8 cellular contexts compared by ENCODE assay signal in the genomic region with DNA sequence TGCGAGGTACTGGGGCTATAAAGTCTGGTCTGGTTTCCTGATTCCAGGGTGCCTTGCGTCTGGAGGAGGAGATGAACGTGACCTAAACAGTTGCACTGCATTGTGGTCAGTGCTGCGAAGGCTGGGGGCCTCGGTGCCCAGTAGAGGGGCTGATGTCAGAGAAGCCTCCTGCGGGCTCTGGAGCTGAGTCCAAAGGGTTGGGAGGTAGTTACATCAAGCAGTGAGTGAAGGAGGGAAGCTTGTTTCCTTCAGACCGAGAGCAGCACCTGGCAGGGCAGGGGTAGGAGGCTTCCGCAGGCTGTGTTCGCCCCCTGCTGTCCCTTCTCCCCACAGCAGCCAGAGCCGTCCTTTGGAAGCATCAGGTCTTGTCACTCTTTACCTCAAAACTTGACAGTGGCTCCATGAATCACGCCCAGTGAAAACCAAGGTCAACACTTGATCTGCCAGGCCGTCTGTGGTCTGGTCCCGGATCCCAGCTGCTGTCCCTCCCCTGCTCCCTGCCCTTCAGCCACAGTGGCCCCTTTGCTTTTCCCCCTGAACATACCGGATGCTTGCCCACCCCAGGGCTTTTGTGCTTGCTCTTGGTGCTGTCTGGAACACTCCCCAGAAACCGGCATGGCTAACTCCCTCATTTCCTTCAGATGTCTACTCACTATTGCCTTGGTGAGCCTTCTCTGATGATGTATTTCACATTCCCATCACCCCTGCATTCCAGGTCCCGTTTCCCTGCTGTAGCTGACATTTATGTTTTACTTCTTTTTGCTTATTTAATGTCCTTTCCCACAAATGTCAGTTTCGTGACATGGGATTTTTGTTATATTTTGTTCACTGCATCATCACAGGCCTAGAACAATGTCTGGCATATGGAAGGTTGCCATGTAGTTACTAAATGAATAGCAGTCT. TPM values are rescaled to one million over a fixed set of nuclear protein-coding genes. Genes with fewer than 3 reads are reported as not detected.
A peak's percentile ranks its signal among the peaks of the same experiment; 100 is the strongest.
DNase-seq lines count a peak whose midpoint lies in the region; ATAC-seq and TF ChIP-seq lines count a peak whose summit lies in the region.

No MANE protein-coding gene starts in this region.

- ATAC-seq in activated T-cell treated with anti-CD3 and anti-CD28 coated beads, Interleukin-2, amount 50 U/mL, for 4 hours = peak; percentile 69 to 72
- ATAC-seq in HG02870 (IDR thresholded peaks at IDR 0.05; ENCODE audit: unreplicated experiment) (no peak), GM18870 (IDR thresholded peaks at IDR 0.05; ENCODE audit: unreplicated experiment) (no peak)

- intact Hi-C loops in ovary (cut with DNase I) = loop anchor here in 2 of 4 donors (5.0 to 10.0 kb wide), 2 partner anchors 208 to 211 kb away; no protein-coding TSS in a partner anchor

- WGBS in ovary, 3 donors = 38 to 49% (median 47%) methylated on average over 17 of the region's 17 CpGs

- no peak for TF ChIP-seq EP300 in ovary (IDR thresholded peaks at IDR 0.05)

- H3K4me1 ChIP-seq in NT2/D1 (ENCODE audit: insufficient read depth, insufficient read length) (peaks cover 11% of the 10 kb centered on the region), ovary (ENCODE audit: insufficient read depth) (peaks cover 18% of the 10 kb centered on the region)

- DNase-seq in ACHN (peak; percentile 57), GM13977 (ENCODE audit: low spot score) (peak; percentile 63), NT2/D1 (ENCODE audit: low read depth, low spot score) (peak; percentile 52), fibroblast of villous mesenchyme (ENCODE audit: low read depth) (peak; percentile 70), ovary (peak in 3 of 5 donors; percentile 42 to 59 (median 43))
- peak; percentile 50 for DNase-seq in activated T-cell treated with anti-CD3 and anti-CD28 coated beads, Interleukin-2, amount 50 U/mL, for 4 hours

- peaks cover 18% of the 10 kb centered on the region for H3K36me3 Mint-ChIP-seq in activated T-cell treated with anti-CD3 and anti-CD28 coated beads, Interleukin-2, amount 50 U/mL, for 4 hours (ENCODE audit: insufficient read depth)

- no peak overlapping the region for H3K4me3 Mint-ChIP-seq in activated T-cell treated with anti-CD3 and anti-CD28 coated beads, Interleukin-2, amount 50 U/mL, for 4 hours

- TF ChIP-seq POLR2A in ovary (IDR thresholded peaks at IDR 0.05) = no peak

- H3K27me3 ChIP-seq in NT2/D1 (ENCODE audit: insufficient read depth, insufficient read length) (no peaks in the 10 kb centered on the region), ovary (no peaks in the 10 kb centered on the region)

- in situ Hi-C loops in ACHN (cut with HindIII; ENCODE audit: low pct_ligation_motif_present, low pct_unique_long_range_greater_than_20kb, low sequenced_read_pairs) (no loop called here), GM13977 (cut with MboI; ENCODE audit: low pct_unique_long_range_greater_than_20kb, low sequenced_read_pairs, unreplicated experiment) (no loop called here)

- TF ChIP-seq CTCF in GM13977 (IDR thresholded peaks at IDR 0.05; ENCODE audit: extremely low read depth, insufficient read depth, missing control alignments) (peak; percentile 76), fibroblast of villous mesenchyme (IDR thresholded peaks at IDR 0.05; ENCODE audit: insufficient read depth, low read depth, low read length) (peak; percentile 63), ovary (IDR thresholded peaks at IDR 0.05) (peak in 2 of 3 donors; percentile 16 to 28)

- H3K4me1 Mint-ChIP-seq in activated T-cell treated with anti-CD3 and anti-CD28 coated beads, Interleukin-2, amount 50 U/mL, for 4 hours (ENCODE audit: low read depth) = peaks cover 38% of the 10 kb centered on the region

- no peaks in the 10 kb centered on the region for H3K9me3 Mint-ChIP-seq in activated T-cell treated with anti-CD3 and anti-CD28 coated beads, Interleukin-2, amount 50 U/mL, for 4 hours

- H3K36me3 ChIP-seq in NT2/D1 (ENCODE audit: insufficient read depth, insufficient read length, low read length) (peaks cover 54% of the 10 kb centered on the region), ovary (no peaks in the 10 kb centered on the region)

- no peaks in the 10 kb centered on the region for H3K27me3 Mint-ChIP-seq in activated T-cell treated with anti-CD3 and anti-CD28 coated beads, Interleukin-2, amount 50 U/mL, for 4 hours (ENCODE audit: low read depth)

- H3K9ac ChIP-seq in NT2/D1 (ENCODE audit: insufficient read length, low read depth) = peak overlapping the region; percentile 13

- H3K27ac ChIP-seq in ovary = no peak overlapping the region

- no peaks in the 10 kb centered on the region for H3K9me3 ChIP-seq in NT2/D1 (ENCODE audit: insufficient read depth, low read length)
- H3K9me3 ChIP-seq in ovary = no peaks in the 10 kb centered on the region

- no peak overlapping the region for H3K4me3 ChIP-seq in NT2/D1 (ENCODE audit: insufficient read length, low read depth)
- H3K4me3 ChIP-seq in fibroblast of villous mesenchyme (ENCODE audit: low read depth, low read length) = no peak overlapping the region
- no peak overlapping the region for H3K4me3 ChIP-seq in ovary

RNA-seq across cellular contexts. Expression of a gene that starts 7.0 kb away (rescaled TPM):
- total RNA-seq in activated T-cell treated with anti-CD3 and anti-CD28 coated beads, Interleukin-2, amount 50 U/mL, for 4 hours = 100 to 1,000 TPM; 103 to 116 (median 112) TPM
- total RNA-seq in fibroblast of villous mesenchyme = 57.4 and 59.6 TPM in 2 replicates
- total RNA-seq in ovary = 100 to 1,000 TPM in 6 of 7 donors, 10 to 100 TPM in 1; 79.9 to 128 (median 121) TPM
- 100 to 1,000 TPM; 151 to 319 TPM for polyA plus RNA-seq in ovary

RNA-seq across cellular contexts. Expression of a gene that starts 35.3 kb away (rescaled TPM):
- 1 to 10 TPM in 2 of 3 donors, under 1 TPM in 1; 0.55 to 1.3 (median 1.2) TPM for total RNA-seq in activated T-cell treated with anti-CD3 and anti-CD28 coated beads, Interleukin-2, amount 50 U/mL, for 4 hours
- total RNA-seq in fibroblast of villous mesenchyme = 13.4 and 17.1 TPM in 2 replicates
- 10 to 100 TPM; 27.2 to 66.1 (median 36.0) TPM for total RNA-seq in ovary
- 10 to 100 TPM in 1 of 2 donors, 1 to 10 TPM in 1; 3.4 to 57.2 TPM for polyA plus RNA-seq in ovary

Comparison
In these comparisons a context has a peak if more than half of its experiments do, and no peak if none do; other contexts are left out.
1. CTCF ChIP-seq: peak in every context shown above with its lines; median percentile 76 in GM13977; 63 in fibroblast of villous mesenchyme; 22 in ovary.
2. ATAC-seq: peak in activated T-cell treated with anti-CD3 and anti-CD28 coated beads, Interleukin-2, amount 50 U/mL, for 4 hours (2 of 2); none in HG02870 (single experiment) and GM18870 (single experiment).
3. Peak in every context shown above with its lines, with median percentiles within 50 percentile points of each other: DNase-seq.